In genomic region chr1:156054500-156055342, GRCh38 we compare ENCODE assay signal across 1 cellular context.
TF ChIP-seq lines count a peak whose summit lies in the region.

Gene LAMTOR2 (plus strand): TSS chr1:156054782. CDS start chr1:156054890, 108 bp downstream.

TF ChIP-seq in HEK293, 187 proteins besides CTCF, POLR2A, EP300 and RAD21 (continued from another document and continues in another):
- TF ChIP-seq PRDM10 (tag by site-specific recombination; IDR thresholded peaks at IDR 0.05) (peak; percentile 97), ZNF112 (tag by site-specific recombination; IDR thresholded peaks at IDR 0.05) (no peak), GLI4 (tag by site-specific recombination; IDR thresholded peaks at IDR 0.05) (no peak), SP7 (tag by site-specific recombination; IDR thresholded peaks at IDR 0.05) (peak; percentile 66), ZNF623 (tag by site-specific recombination; IDR thresholded peaks at IDR 0.05) (0 out of 2 replicates have a peak, but pooled peaks have one; percentile 3), TCF7L2 (IDR thresholded peaks at IDR 0.05; ENCODE audit: borderline replicate concordance, low read depth, low read length) (no peak; the same call in 1 of the 2 replicates), ZNF394 (tag by site-specific recombination; IDR thresholded peaks at IDR 0.05; ENCODE audit: borderline replicate concordance) (peak; percentile 79), GFI1B (tag by site-specific recombination; IDR thresholded peaks at IDR 0.05) (no peak), ZIC2 (tag by site-specific recombination; IDR thresholded peaks at IDR 0.05) (peak; percentile 96), ZNF341 (tag by site-specific recombination; IDR thresholded peaks at IDR 0.05; ENCODE audit: low read depth) (peak; percentile 95), KLF7 (tag by site-specific recombination; IDR thresholded peaks at IDR 0.05; ENCODE audit: borderline replicate concordance) (peak; percentile 65; the same call in 1 of the 2 replicates), OVOL3 (tag by site-specific recombination; IDR thresholded peaks at IDR 0.05) (0 out of 2 replicates have a peak, but pooled peaks have one; percentile 37), ZNF558 (tag by site-specific recombination; IDR thresholded peaks at IDR 0.05) (no peak), ZNF521 (tag by site-specific recombination; IDR thresholded peaks at IDR 0.05) (no peak), ZNF398 (tag by site-specific recombination; IDR thresholded peaks at IDR 0.05) (peak; percentile 65; the same call in 1 of the 2 replicates), WT1 (tag by site-specific recombination; IDR thresholded peaks at IDR 0.05) (peak; percentile 47; the same call in 1 of the 2 replicates), ZNF157 (tag by site-specific recombination; IDR thresholded peaks at IDR 0.05) (no peak), ZSCAN18 (tag by site-specific recombination; IDR thresholded peaks at IDR 0.05) (0 out of 2 replicates have a peak, but pooled peaks have one; percentile 21), ZSCAN5A (tag by site-specific recombination; IDR thresholded peaks at IDR 0.05) (peak; percentile 53), HOXC10 (CRISPR knock-in tag; IDR thresholded peaks at IDR 0.05) (no peak), ZNF837 (tag by site-specific recombination; IDR thresholded peaks at IDR 0.05) (no peak), ZNF639 (tag by site-specific recombination; IDR thresholded peaks at IDR 0.05) (0 out of 2 replicates have a peak, but pooled peaks have one; percentile 16), ZNF274 (IDR thresholded peaks at IDR 0.05; ENCODE audit: low read length) (no peak), ZNF274 (tag by site-specific recombination; IDR thresholded peaks at IDR 0.05; ENCODE audit: borderline replicate concordance) (no peak), ZNF169 (tag by site-specific recombination; IDR thresholded peaks at IDR 0.05) (no peak), KLF9 (tag by site-specific recombination; IDR thresholded peaks at IDR 0.05; ENCODE audit: low read depth) (peak; percentile 74), ZNF184 (tag by site-specific recombination; IDR thresholded peaks at IDR 0.05) (peak; percentile 60; the same call in 1 of the 2 replicates), ZNF76 (tag by site-specific recombination; IDR thresholded peaks at IDR 0.05; ENCODE audit: borderline replicate concordance, low read depth) (peak; percentile 99), ZNF366 (tag by site-specific recombination; conservative IDR thresholded peaks at IDR 0.05) (peak; percentile 46; the same call in 1 of the 2 replicates), SP3 (tag by site-specific recombination; IDR thresholded peaks at IDR 0.05) (peak; percentile 98), ZNF114 (tag by site-specific recombination; IDR thresholded peaks at IDR 0.05) (no peak), ZNF501 (tag by site-specific recombination; IDR thresholded peaks at IDR 0.05) (peak; percentile 55), ZNF24 (tag by site-specific recombination; IDR thresholded peaks at IDR 0.05) (0 out of 2 replicates have a peak, but pooled peaks have one; percentile 72), ZNF692 (tag by site-specific recombination; IDR thresholded peaks at IDR 0.05) (0 out of 2 replicates have a peak, but pooled peaks have one; percentile 32), YY1 (tag by site-specific recombination; IDR thresholded peaks at IDR 0.05) (peak; percentile 27), ZNF747 (tag by site-specific recombination; IDR thresholded peaks at IDR 0.05) (no peak), ZNF600 (tag by site-specific recombination; IDR thresholded peaks at IDR 0.05) (peak; percentile 86; the same call in 1 of the 2 replicates), GLIS2 (tag by site-specific recombination; IDR thresholded peaks at IDR 0.05) (peak; percentile 100), IKZF3 (tag by site-specific recombination; IDR thresholded peaks at IDR 0.05) (peak; percentile 87), ZNF132 (tag by site-specific recombination; IDR thresholded peaks at IDR 0.05; ENCODE audit: borderline replicate concordance) (no peak), SP2 (tag by site-specific recombination; IDR thresholded peaks at IDR 0.05) (peak; percentile 46), KLF10 (tag by site-specific recombination; IDR thresholded peaks at IDR 0.05) (peak; percentile 15; the same call in 1 of the 2 replicates), ZNF626 (tag by site-specific recombination; IDR thresholded peaks at IDR 0.05) (no peak), ZBTB48 (tag by site-specific recombination; IDR thresholded peaks at IDR 0.05) (peak; percentile 97), ZNF37A (tag by site-specific recombination; IDR thresholded peaks at IDR 0.05) (no peak), GLI2 (tag by site-specific recombination; IDR thresholded peaks at IDR 0.05; ENCODE audit: borderline replicate concordance, low read depth) (no peak), ZEB2 (tag by site-specific recombination; IDR thresholded peaks at IDR 0.05) (peak; percentile 90), ZNF610 (tag by site-specific recombination; IDR thresholded peaks at IDR 0.05; ENCODE audit: borderline replicate concordance) (peak; percentile 66)
- TF ChIP-seq, protein P1, sequence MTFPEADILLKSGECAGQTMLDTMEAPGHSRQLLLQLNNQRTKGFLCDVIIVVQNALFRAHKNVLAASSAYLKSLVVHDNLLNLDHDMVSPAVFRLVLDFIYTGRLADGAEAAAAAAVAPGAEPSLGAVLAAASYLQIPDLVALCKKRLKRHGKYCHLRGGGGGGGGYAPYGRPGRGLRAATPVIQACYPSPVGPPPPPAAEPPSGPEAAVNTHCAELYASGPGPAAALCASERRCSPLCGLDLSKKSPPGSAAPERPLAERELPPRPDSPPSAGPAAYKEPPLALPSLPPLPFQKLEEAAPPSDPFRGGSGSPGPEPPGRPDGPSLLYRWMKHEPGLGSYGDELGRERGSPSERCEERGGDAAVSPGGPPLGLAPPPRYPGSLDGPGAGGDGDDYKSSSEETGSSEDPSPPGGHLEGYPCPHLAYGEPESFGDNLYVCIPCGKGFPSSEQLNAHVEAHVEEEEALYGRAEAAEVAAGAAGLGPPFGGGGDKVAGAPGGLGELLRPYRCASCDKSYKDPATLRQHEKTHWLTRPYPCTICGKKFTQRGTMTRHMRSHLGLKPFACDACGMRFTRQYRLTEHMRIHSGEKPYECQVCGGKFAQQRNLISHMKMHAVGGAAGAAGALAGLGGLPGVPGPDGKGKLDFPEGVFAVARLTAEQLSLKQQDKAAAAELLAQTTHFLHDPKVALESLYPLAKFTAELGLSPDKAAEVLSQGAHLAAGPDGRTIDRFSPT (tag by site-specific recombination; IDR thresholded peaks at IDR 0.05) = peak; percentile 93
- TF ChIP-seq, protein P2, sequence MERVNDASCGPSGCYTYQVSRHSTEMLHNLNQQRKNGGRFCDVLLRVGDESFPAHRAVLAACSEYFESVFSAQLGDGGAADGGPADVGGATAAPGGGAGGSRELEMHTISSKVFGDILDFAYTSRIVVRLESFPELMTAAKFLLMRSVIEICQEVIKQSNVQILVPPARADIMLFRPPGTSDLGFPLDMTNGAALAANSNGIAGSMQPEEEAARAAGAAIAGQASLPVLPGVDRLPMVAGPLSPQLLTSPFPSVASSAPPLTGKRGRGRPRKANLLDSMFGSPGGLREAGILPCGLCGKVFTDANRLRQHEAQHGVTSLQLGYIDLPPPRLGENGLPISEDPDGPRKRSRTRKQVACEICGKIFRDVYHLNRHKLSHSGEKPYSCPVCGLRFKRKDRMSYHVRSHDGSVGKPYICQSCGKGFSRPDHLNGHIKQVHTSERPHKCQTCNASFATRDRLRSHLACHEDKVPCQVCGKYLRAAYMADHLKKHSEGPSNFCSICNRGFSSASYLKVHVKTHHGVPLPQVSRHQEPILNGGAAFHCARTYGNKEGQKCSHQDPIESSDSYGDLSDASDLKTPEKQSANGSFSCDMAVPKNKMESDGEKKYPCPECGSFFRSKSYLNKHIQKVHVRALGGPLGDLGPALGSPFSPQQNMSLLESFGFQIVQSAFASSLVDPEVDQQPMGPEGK (tag by site-specific recombination; IDR thresholded peaks at IDR 0.05) = peak; percentile 73
- TF ChIP-seq, protein P3, sequence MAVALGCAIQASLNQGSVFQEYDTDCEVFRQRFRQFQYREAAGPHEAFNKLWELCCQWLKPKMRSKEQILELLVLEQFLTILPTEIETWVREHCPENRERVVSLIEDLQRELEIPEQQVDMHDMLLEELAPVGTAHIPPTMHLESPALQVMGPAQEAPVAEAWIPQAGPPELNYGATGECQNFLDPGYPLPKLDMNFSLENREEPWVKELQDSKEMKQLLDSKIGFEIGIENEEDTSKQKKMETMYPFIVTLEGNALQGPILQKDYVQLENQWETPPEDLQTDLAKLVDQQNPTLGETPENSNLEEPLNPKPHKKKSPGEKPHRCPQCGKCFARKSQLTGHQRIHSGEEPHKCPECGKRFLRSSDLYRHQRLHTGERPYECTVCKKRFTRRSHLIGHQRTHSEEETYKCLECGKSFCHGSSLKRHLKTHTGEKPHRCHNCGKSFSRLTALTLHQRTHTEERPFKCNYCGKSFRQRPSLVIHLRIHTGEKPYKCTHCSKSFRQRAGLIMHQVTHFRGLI (tag by site-specific recombination; IDR thresholded peaks at IDR 0.05) = peak; percentile 55; the same call in 1 of the 2 replicates
